28 cellular contexts compared by ENCODE assay signal in the genomic region with DNA sequence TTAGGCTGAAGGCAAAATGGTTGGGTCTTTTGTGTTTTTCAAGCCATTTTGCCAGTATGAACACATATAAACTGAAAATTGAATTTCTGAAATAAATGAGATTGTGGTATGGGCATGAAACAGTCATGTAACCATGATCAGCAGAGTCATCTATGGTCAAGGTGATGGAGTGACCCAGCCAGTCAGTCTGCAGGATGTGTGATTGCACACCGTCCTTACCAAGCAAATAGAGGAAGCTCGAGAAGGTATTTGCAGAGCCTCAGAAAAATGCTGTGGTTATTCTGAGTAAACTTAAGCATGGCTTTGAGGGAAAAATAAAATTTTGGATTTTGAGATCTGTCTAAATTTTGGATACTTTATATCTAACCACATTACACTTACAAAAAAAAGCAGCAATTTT.
"Had no signal": no experiment of that assay in that cellular context is flagged by ENCODE, and none has a peak within 500 bp of the region (broad histone marks: within the 10 kb centered on the region; RNA-seq: fewer than 3 reads in every experiment).

No MANE protein-coding gene starts in this region.

- H3K4me1 ChIP-seq: breast epithelium, esophagus muscularis mucosa, foreskin keratinocyte, pancreas, prostate gland, uterus had no signal

- H3K27ac ChIP-seq: breast epithelium, esophagus muscularis mucosa, foreskin keratinocyte, heart left ventricle, left lung, lower lobe of right lung, pancreas, prostate gland, sigmoid colon, thoracic aorta, uterus had no signal

- H3K36me3 ChIP-seq: breast epithelium, esophagus muscularis mucosa, heart left ventricle, left lung, lower lobe of right lung, pancreas, prostate gland, sigmoid colon, thoracic aorta, uterus had no signal

- H3K9me3 ChIP-seq: breast epithelium, esophagus muscularis mucosa, heart left ventricle, left lung, lower lobe of right lung, pancreas, prostate gland, sigmoid colon, thoracic aorta, uterus had no signal

- H3K4me3 ChIP-seq: breast epithelium, esophagus muscularis mucosa, heart left ventricle, left lung, lower lobe of right lung, pancreas, prostate gland, sigmoid colon, thoracic aorta, uterus had no signal

- H3K27me3 ChIP-seq: breast epithelium, esophagus muscularis mucosa, foreskin keratinocyte, heart left ventricle, left lung, pancreas, sigmoid colon, uterus had no signal

- DNase-seq: activated B cell treated with CpG ODN at 0.5 μM for 24 hours; activated CD4-positive, alpha-beta T cell treated with anti-CD3 and anti-CD28 coated beads, Interleukin-2, amount 50 U/mL, for 1 hour; activated CD8-positive, alpha-beta T cell treated with anti-CD3 and anti-CD28 coated beads for 36 hours; activated gamma-delta T cell treated with Interleukin-2 at 50 U/mL for 16 hours; activated naive CD4-positive, alpha-beta T cell treated with anti-CD3 and anti-CD28 coated beads, Interleukin-2, amount 50 U/mL, for 16 hours; activated T-cell treated with anti-CD3 and anti-CD28 coated beads, Interleukin-2, amount 50 U/mL, for 4 hours; amniotic stem cell; central memory CD4-positive, alpha-beta T cell; foreskin keratinocyte; heart left ventricle; kidney glomerular epithelial cell; left lung; lower lobe of right lung; mesenchymal stem cell; naive thymus-derived CD8-positive, alpha-beta T cell; nucleus accumbens; pancreas; retina; sigmoid colon; small intestine; stimulated activated CD4-positive, alpha-beta T cell treated with anti-CD3 and anti-CD28 coated beads, Interleukin-4, amount 100 ng/mL, for 24 hours; uterus had no signal

- ATAC-seq: activated CD8-positive, alpha-beta T cell treated with anti-CD3 and anti-CD28 coated beads for 36 hours; activated T-cell treated with anti-CD3 and anti-CD28 coated beads, Interleukin-2, amount 50 U/mL, for 4 hours; activated T-helper 17 cell treated with anti-CD3 and anti-CD28 coated beads, Interleukin-2, amount 50 U/mL, for 72 hours; foreskin keratinocyte; heart left ventricle; left lung; lower lobe of right lung; naive thymus-derived CD8-positive, alpha-beta T cell; pancreas; stimulated activated effector memory CD8-positive, alpha-beta T cell treated with anti-CD3 and anti-CD28 coated beads, Interleukin-12 subunit alpha, Interleukin-12 subunit beta, amount 100 ng/mL, for 72 hours had no signal
